22 cellular contexts compared by ENCODE assay signal in the genomic region with DNA sequence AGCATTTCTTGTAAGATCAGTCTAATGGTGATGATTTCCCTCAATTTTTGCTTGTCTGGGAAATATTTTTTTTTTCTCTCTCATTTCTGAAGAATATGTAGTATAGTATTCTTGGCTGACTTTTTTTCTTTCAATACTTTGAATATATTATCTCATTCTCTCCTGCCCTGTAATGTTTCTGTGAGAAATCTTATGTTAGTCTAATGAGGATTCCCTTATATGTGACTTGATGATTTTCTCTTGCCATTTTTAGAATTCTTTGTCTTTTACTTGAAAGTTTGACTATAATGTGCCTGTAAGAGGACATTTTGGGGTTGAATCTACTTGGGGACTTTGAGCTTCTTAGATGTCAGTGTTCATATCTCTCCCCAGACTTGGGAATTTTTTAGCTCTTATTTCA. TPM values are rescaled to one million over a fixed set of nuclear protein-coding genes. Genes with fewer than 3 reads are reported as not detected.
DNase-seq lines count a peak whose midpoint lies in the region; ATAC-seq and TF ChIP-seq lines count a peak whose summit lies in the region.
"Had no signal": no experiment of that assay in that cellular context is flagged by ENCODE, and none has a peak within 500 bp of the region (broad histone marks: within the 10 kb centered on the region; RNA-seq: fewer than 3 reads in every experiment).

No MANE protein-coding gene starts in this region.

- no peak for DNase-seq in central memory CD8-positive, alpha-beta T cell (ENCODE audit: low spot score in 2 of 2)
- DNase-seq in glutamatergic neuron (no peak), NCI-H2081 treated with DMSO at 0.1 percent for 48 hours (lab: John Stamatoyannopoulos, UW) (no peak), anterior cingulate cortex (lab: John Stamatoyannopoulos, UW) (no peak)
- DNase-seq: 8988T; ACHN; BE2C; C1 segment of cervical spinal cord; CD4-positive, alpha-beta memory T cell; CD4-positive, CD25-positive, alpha-beta regulatory T cell; CD8-positive, alpha-beta memory T cell; COR-L47; DMS 273 treated with DMSO at 0.1 percent for 48 hours; DMS153; DMS53; DMS79; DND-41; EL; GDM1 had no signal

- no peak for TF ChIP-seq CTCF in glutamatergic neuron (IDR thresholded peaks at IDR 0.05; ENCODE audit: partially characterized antibody, unreplicated experiment)

- H3K27ac Mint-ChIP-seq in activated T-helper 17 cell treated with anti-CD3 and anti-CD28 coated beads, Interleukin-2, amount 50 U/mL, for 72 hours: peak overlapping the region; percentile 31
- H3K27ac Mint-ChIP-seq in central memory CD8-positive, alpha-beta T cell (ENCODE audit: low read depth): peak overlapping the region; percentile 22
- H3K27ac Mint-ChIP-seq in glutamatergic neuron (ENCODE audit: unreplicated experiment): no peak overlapping the region
- H3K27ac Mint-ChIP-seq: CD14-positive monocyte had no signal

- H3K9me3 Mint-ChIP-seq in activated T-helper 17 cell treated with anti-CD3 and anti-CD28 coated beads, Interleukin-2, amount 50 U/mL, for 72 hours: peaks cover 17% of the 10 kb centered on the region
- peaks cover 26% of the 10 kb centered on the region for H3K9me3 Mint-ChIP-seq in central memory CD8-positive, alpha-beta T cell
- peaks cover 4% of the 10 kb centered on the region for H3K9me3 Mint-ChIP-seq in glutamatergic neuron (ENCODE audit: unreplicated experiment)

- ATAC-seq in activated T-helper 17 cell treated with anti-CD3 and anti-CD28 coated beads, Interleukin-2, amount 50 U/mL, for 72 hours (replicated peaks): no peak
- no peak for ATAC-seq in central memory CD8-positive, alpha-beta T cell (replicated peaks; ENCODE audit: extremely low read depth, poor library complexity, severe bottlenecking)
- ATAC-seq: GM12878 had no signal

- no peak overlapping the region for H3K4me3 Mint-ChIP-seq in activated T-helper 17 cell treated with anti-CD3 and anti-CD28 coated beads, Interleukin-2, amount 50 U/mL, for 72 hours
- no peak overlapping the region for H3K4me3 Mint-ChIP-seq in central memory CD8-positive, alpha-beta T cell
- H3K4me3 Mint-ChIP-seq in glutamatergic neuron (ENCODE audit: unreplicated experiment): no peak overlapping the region
- H3K4me3 Mint-ChIP-seq: CD14-positive monocyte; CD4-positive, alpha-beta memory T cell; CD4-positive, CD25-positive, alpha-beta regulatory T cell; CD8-positive, alpha-beta memory T cell had no signal

- H3K4me1 Mint-ChIP-seq in activated T-helper 17 cell treated with anti-CD3 and anti-CD28 coated beads, Interleukin-2, amount 50 U/mL, for 72 hours: peaks cover 4% of the 10 kb centered on the region
- peaks cover 5% of the 10 kb centered on the region for H3K4me1 Mint-ChIP-seq in central memory CD8-positive, alpha-beta T cell
- H3K4me1 Mint-ChIP-seq in glutamatergic neuron (ENCODE audit: low read depth, unreplicated experiment): no peaks in the 10 kb centered on the region
- H3K4me1 Mint-ChIP-seq: CD14-positive monocyte had no signal

- H3K27me3 Mint-ChIP-seq in activated T-helper 17 cell treated with anti-CD3 and anti-CD28 coated beads, Interleukin-2, amount 50 U/mL, for 72 hours: no peaks in the 10 kb centered on the region
- H3K27me3 Mint-ChIP-seq in central memory CD8-positive, alpha-beta T cell: no peaks in the 10 kb centered on the region
- H3K27me3 Mint-ChIP-seq in glutamatergic neuron (ENCODE audit: unreplicated experiment): peaks cover 9% of the 10 kb centered on the region

- H3K36me3 Mint-ChIP-seq in activated T-helper 17 cell treated with anti-CD3 and anti-CD28 coated beads, Interleukin-2, amount 50 U/mL, for 72 hours (ENCODE audit: low read depth): no peaks in the 10 kb centered on the region
- H3K36me3 Mint-ChIP-seq in central memory CD8-positive, alpha-beta T cell (ENCODE audit: insufficient read depth): peaks cover 2% of the 10 kb centered on the region
- H3K36me3 Mint-ChIP-seq in glutamatergic neuron (ENCODE audit: unreplicated experiment): peaks cover 35% of the 10 kb centered on the region
- H3K36me3 Mint-ChIP-seq: CD14-positive monocyte had no signal

RNA-seq across cellular contexts. Expression of gene PCBP3, which starts 40.0 kb away (rescaled TPM):
- 10 to 100 TPM; 11.6 to 16.5 TPM for total RNA-seq in activated T-helper 17 cell treated with anti-CD3 and anti-CD28 coated beads, Interleukin-2, amount 50 U/mL, for 72 hours
- total RNA-seq in glutamatergic neuron (ENCODE audit: unreplicated experiment): 72.7 TPM
